ENCODE assay signal across 8 cellular contexts in the genomic region with DNA sequence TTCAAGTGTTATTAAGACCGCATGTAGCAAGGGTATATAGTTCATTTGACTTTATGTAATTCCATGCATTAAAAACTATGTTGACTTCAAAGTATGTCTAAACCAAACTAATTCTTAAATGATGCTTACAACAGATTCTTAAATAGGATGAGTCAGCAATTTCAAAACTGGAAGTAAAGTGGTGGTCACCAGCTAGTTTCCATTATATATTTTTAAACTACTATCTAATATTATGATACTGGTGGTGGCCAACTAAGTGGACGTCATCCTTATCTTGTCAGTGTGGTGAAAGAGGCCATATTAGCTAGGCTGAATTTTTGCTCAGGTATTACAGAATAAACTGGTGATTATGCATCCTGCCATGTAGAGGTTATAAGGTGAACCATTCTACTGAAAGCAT. TPM values are rescaled to one million over a fixed set of nuclear protein-coding genes. Genes with fewer than 3 reads are reported as not detected.
DNase-seq lines count a peak whose midpoint lies in the region; ATAC-seq and TF ChIP-seq lines count a peak whose summit lies in the region.

No MANE protein-coding gene starts in this region.

- H3K4me3 ChIP-seq in SJCRH30 (peak overlapping the region; percentile 89), hepatocyte (no peak overlapping the region), tibial artery (peak overlapping the region; percentile 90 to 93)

- H3K9me3 ChIP-seq in SJCRH30 (replicated peaks) (no peaks in the 10 kb centered on the region), hepatocyte (ENCODE audit: low read depth) (no peaks in the 10 kb centered on the region), tibial artery (no peaks in the 10 kb centered on the region)

- no peak for DNase-seq in activated T-cell treated with anti-CD3 and anti-CD28 coated beads, Interleukin-2, amount 50 U/mL, for 4 hours
- DNase-seq in activated T-cell treated with anti-CD3 and anti-CD28 coated beads, Interleukin-2, amount 50 U/mL, for 48 hours: no peak
- DNase-seq in SJCRH30 (peak in 1 of 2 experiments; percentile 20), hepatocyte (ENCODE audit: low spot score) (no peak), tibial artery (no peak), NCI-H1092 (lab: John Stamatoyannopoulos, UW) (no peak), anterior cingulate cortex (lab: John Stamatoyannopoulos, UW) (no peak)

- no peak for TF ChIP-seq CTCF in hepatocyte (IDR thresholded peaks at IDR 0.05; ENCODE audit: poor library complexity)
- no peak for TF ChIP-seq CTCF in tibial artery (IDR thresholded peaks at IDR 0.05)

- no peaks in the 10 kb centered on the region for H3K36me3 Mint-ChIP-seq in activated T-cell treated with anti-CD3 and anti-CD28 coated beads, Interleukin-2, amount 50 U/mL, for 4 hours (ENCODE audit: insufficient read depth)

- peaks cover 3% of the 10 kb centered on the region for H3K27me3 Mint-ChIP-seq in activated T-cell treated with anti-CD3 and anti-CD28 coated beads, Interleukin-2, amount 50 U/mL, for 4 hours (ENCODE audit: low read depth)

- intact Hi-C loops in tibial artery (cut with DNase I; ENCODE audit: low total_unique reads): no loop called here

- H3K36me3 ChIP-seq in SJCRH30: no peaks in the 10 kb centered on the region
- H3K36me3 ChIP-seq in hepatocyte (replicated peaks; ENCODE audit: insufficient read depth, low read depth): no peaks in the 10 kb centered on the region
- no peaks in the 10 kb centered on the region for H3K36me3 ChIP-seq in tibial artery

- peak overlapping the region; percentile 90 for H3K4me2 ChIP-seq in hepatocyte

- peak overlapping the region; percentile 92 for H3K4me3 Mint-ChIP-seq in activated T-cell treated with anti-CD3 and anti-CD28 coated beads, Interleukin-2, amount 50 U/mL, for 4 hours

- 96% methylated on average over 2 of the region's 2 CpGs for WGBS in hepatocyte (ENCODE audit: low lambda C conversion rate, missing lambda C conversion rate)

- H3K9me3 Mint-ChIP-seq in activated T-cell treated with anti-CD3 and anti-CD28 coated beads, Interleukin-2, amount 50 U/mL, for 4 hours: no peaks in the 10 kb centered on the region

- H4K20me1 ChIP-seq in hepatocyte (ENCODE audit: insufficient read depth, poor library complexity, severe bottlenecking): no peaks in the 10 kb centered on the region

- peak overlapping the region; percentile 96 for H3K27ac ChIP-seq in SJCRH30
- H3K27ac ChIP-seq in hepatocyte: no peak overlapping the region
- H3K27ac ChIP-seq in tibial artery: peak overlapping the region; percentile 83 to 89

- ATAC-seq in activated T-cell treated with anti-CD3 and anti-CD28 coated beads, Interleukin-2, amount 50 U/mL, for 4 hours: no peak
- no peak for ATAC-seq in GM21786 (IDR thresholded peaks at IDR 0.05; ENCODE audit: unreplicated experiment)

- H3K9me2 ChIP-seq in hepatocyte (replicated peaks; ENCODE audit: insufficient read depth): no peaks in the 10 kb centered on the region

- H3K4me1 Mint-ChIP-seq in activated T-cell treated with anti-CD3 and anti-CD28 coated beads, Interleukin-2, amount 50 U/mL, for 4 hours (ENCODE audit: low read depth): peaks cover 31% of the 10 kb centered on the region

- no peaks in the 10 kb centered on the region for H3K79me2 ChIP-seq in hepatocyte

- H3K27me3 ChIP-seq in SJCRH30: no peaks in the 10 kb centered on the region
- peaks cover 12% of the 10 kb centered on the region for H3K27me3 ChIP-seq in hepatocyte
- no peaks in the 10 kb centered on the region for H3K27me3 ChIP-seq in tibial artery

- H3K4me1 ChIP-seq in SJCRH30: peaks cover 7% of the 10 kb centered on the region
- H3K4me1 ChIP-seq in hepatocyte (ENCODE audit: insufficient read depth): no peaks in the 10 kb centered on the region
- peaks cover 0 to 16% (median 3%) of the 10 kb centered on the region in 4 donors for H3K4me1 ChIP-seq in tibial artery

- H2AFZ ChIP-seq in hepatocyte: no peak overlapping the region

RNA-seq across cellular contexts. Expression of a gene that starts 1.2 kb away (rescaled TPM):
- under 1 TPM; 0.38 to 0.79 (median 0.47) TPM for total RNA-seq in activated T-cell treated with anti-CD3 and anti-CD28 coated beads, Interleukin-2, amount 50 U/mL, for 4 hours
- total RNA-seq in SJCRH30 (2014; rRNA removed; shearing (Covaris generic)): 16.3 and 18.0 TPM in 2 replicates
- 2.8 and 5.0 TPM in 2 replicates for total RNA-seq in hepatocyte
- 0.83 and 3.2 TPM in 2 replicates for polyA plus RNA-seq in hepatocyte
